ENCODE assay signal across 25 cellular contexts in the genomic region with DNA sequence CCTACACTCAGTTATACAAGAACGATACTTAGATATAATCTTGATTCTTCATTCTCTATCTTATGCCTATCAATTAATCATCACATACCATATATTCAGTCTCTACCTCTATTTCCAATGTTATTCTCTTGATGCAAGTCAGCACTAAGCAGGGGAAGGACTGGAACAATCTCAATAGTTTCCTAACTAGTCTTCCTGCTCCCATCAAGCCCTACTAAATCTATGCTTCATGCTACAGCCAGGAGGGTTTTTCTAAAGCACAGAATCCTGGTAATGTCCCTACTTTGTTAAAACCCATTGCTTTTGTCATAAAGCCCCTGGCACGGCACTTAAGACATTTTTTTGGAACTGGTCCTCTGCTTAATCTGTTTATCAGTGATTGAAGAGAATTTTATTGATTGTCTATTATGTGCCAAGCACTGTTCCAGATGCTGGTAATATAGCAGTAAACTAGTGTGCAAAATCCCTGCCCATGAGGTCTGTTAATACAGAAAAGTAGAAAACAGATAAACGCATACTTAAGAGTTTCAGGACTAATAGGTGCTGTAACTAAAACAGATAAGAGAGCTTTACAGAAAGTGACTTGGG.
"Had no signal": no experiment of that assay in that cellular context is flagged by ENCODE, and none has a peak within 500 bp of the region (broad histone marks: within the 10 kb centered on the region; RNA-seq: fewer than 3 reads in every experiment).

No MANE protein-coding gene starts in this region.

- H3K27me3 Mint-ChIP-seq: dendritic cell treated with granulocyte-macrophage colony-stimulating factor and Interleukin-4, amounts not matched to agents 40 ng/mL and 50 ng/mL, for 4 days; naive thymus-derived CD8-positive, alpha-beta T cell had no signal

- H3K27me3 ChIP-seq: colonic mucosa, gastrocnemius medialis, left lung, neutrophil, sigmoid colon, stomach, tibial artery, upper lobe of left lung had no signal

- ATAC-seq: gastrocnemius medialis; left lung; naive thymus-derived CD8-positive, alpha-beta T cell; psoas muscle; right cardiac atrium; stimulated activated effector memory CD8-positive, alpha-beta T cell treated with anti-CD3 and anti-CD28 coated beads, Interleukin-12 subunit alpha, Interleukin-12 subunit beta, amount 100 ng/mL, for 72 hours had no signal

- H3K79me2 ChIP-seq: parathyroid adenoma had no signal

- H3K4me3 Mint-ChIP-seq: dendritic cell treated with granulocyte-macrophage colony-stimulating factor and Interleukin-4, amounts not matched to agents 40 ng/mL and 50 ng/mL, for 4 days; endodermal cell; naive thymus-derived CD8-positive, alpha-beta T cell; stimulated activated effector memory CD8-positive, alpha-beta T cell treated with anti-CD3 and anti-CD28 coated beads, Interleukin-12 subunit alpha, Interleukin-12 subunit beta, amount 100 ng/mL, for 72 hours had no signal

- H3K4me3 ChIP-seq: colonic mucosa, gastrocnemius medialis, left lung, psoas muscle, sigmoid colon, stomach, tibial artery, upper lobe of left lung had no signal

- FAIRE-seq: kidney, urothelium cell line had no signal

- H3K9ac ChIP-seq: parathyroid adenoma had no signal

- H2AFZ ChIP-seq: parathyroid adenoma had no signal

- H3K36me3 Mint-ChIP-seq: naive thymus-derived CD8-positive, alpha-beta T cell; stimulated activated effector memory CD8-positive, alpha-beta T cell treated with anti-CD3 and anti-CD28 coated beads, Interleukin-12 subunit alpha, Interleukin-12 subunit beta, amount 100 ng/mL, for 72 hours had no signal

- DNase-seq: colonic mucosa; effector CD8-positive, alpha-beta T cell; endodermal cell; foreskin fibroblast; gastrocnemius medialis; head of caudate nucleus; kidney; left lung; mesenchymal stem cell; naive thymus-derived CD8-positive, alpha-beta T cell; psoas muscle; right cardiac atrium; sigmoid colon; stimulated activated CD4-positive, alpha-beta T cell treated with anti-CD3 and anti-CD28 coated beads, Interleukin-2, amount 100 ng/mL, for 24 hours; stimulated activated CD4-positive, alpha-beta T cell treated with anti-CD3 and anti-CD28 coated beads, Interleukin-4, amount 100 ng/mL, for 24 hours; stimulated activated naive CD4-positive, alpha-beta T cell treated with Interleukin-2 at 50 U/mL for 16 hours; stomach; tibial artery; upper lobe of left lung had no signal

- H3K9me3 ChIP-seq: colonic mucosa, gastrocnemius medialis, left lung, neutrophil, psoas muscle, sigmoid colon, stomach, tibial artery, upper lobe of left lung had no signal

- H3K27ac Mint-ChIP-seq: dendritic cell treated with granulocyte-macrophage colony-stimulating factor and Interleukin-4, amounts not matched to agents 40 ng/mL and 50 ng/mL, for 4 days; endodermal cell; naive thymus-derived CD8-positive, alpha-beta T cell; stimulated activated effector memory CD8-positive, alpha-beta T cell treated with anti-CD3 and anti-CD28 coated beads, Interleukin-12 subunit alpha, Interleukin-12 subunit beta, amount 100 ng/mL, for 72 hours had no signal

- H3K4me1 Mint-ChIP-seq: stimulated activated effector memory CD8-positive, alpha-beta T cell treated with anti-CD3 and anti-CD28 coated beads, Interleukin-12 subunit alpha, Interleukin-12 subunit beta, amount 100 ng/mL, for 72 hours had no signal

- H3K9me3 Mint-ChIP-seq: endodermal cell; naive thymus-derived CD8-positive, alpha-beta T cell; stimulated activated effector memory CD8-positive, alpha-beta T cell treated with anti-CD3 and anti-CD28 coated beads, Interleukin-12 subunit alpha, Interleukin-12 subunit beta, amount 100 ng/mL, for 72 hours had no signal

- H3K4me1 ChIP-seq: colonic mucosa, gastrocnemius medialis, left lung, parathyroid adenoma, psoas muscle, sigmoid colon, tibial artery, upper lobe of left lung had no signal

- H3K27ac ChIP-seq: colonic mucosa, epithelial cell of prostate, gastrocnemius medialis, left lung, neutrophil, parathyroid adenoma, psoas muscle, sigmoid colon, stomach, tibial artery, upper lobe of left lung had no signal

- H3K36me3 ChIP-seq: colonic mucosa, gastrocnemius medialis, left lung, neutrophil, sigmoid colon, stomach, tibial artery, upper lobe of left lung had no signal
